23 cellular contexts compared by ENCODE assay signal in the genomic region with DNA sequence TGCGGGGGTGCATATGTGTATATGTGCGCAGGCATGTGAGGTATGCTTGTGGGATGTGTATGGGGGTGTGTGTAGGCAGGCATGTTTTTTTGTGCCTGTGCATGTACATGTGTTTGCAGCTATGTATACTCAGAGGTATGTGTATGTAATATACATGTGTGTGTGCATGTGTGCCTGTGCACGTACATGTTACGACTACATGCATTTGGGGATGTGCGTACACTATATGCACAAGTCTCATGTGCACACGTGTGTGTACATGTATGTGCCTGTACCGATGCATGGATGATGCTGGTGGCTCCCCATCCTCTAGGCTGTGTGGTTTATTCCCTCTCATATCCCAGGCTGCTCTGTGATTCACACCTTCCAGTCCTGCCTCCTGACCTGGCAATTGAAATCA.
"Had no signal": no experiment of that assay in that cellular context is flagged by ENCODE, and none has a peak within 500 bp of the region (broad histone marks: within the 10 kb centered on the region; RNA-seq: fewer than 3 reads in every experiment).

No MANE protein-coding gene starts in this region.

- H3K27me3 ChIP-seq: colonic mucosa, hepatocyte, pancreas, transverse colon had no signal

- H3K4me1 ChIP-seq: colonic mucosa, pancreas, stomach had no signal

- H3K4me3 ChIP-seq: colonic mucosa, hepatocyte, lung, pancreas, stomach, thoracic aorta, transverse colon had no signal

- H3K79me2 ChIP-seq: hepatocyte had no signal

- H3K9me3 ChIP-seq: colonic mucosa, pancreas, stomach, thoracic aorta, transverse colon had no signal

- H3K4me2 ChIP-seq: hepatocyte had no signal

- H2AFZ ChIP-seq: hepatocyte had no signal

- H3K36me3 ChIP-seq: colonic mucosa, pancreas, stomach, thoracic aorta, transverse colon had no signal

- DNase-seq: colonic mucosa; dermis blood vessel endothelial cell; effector CD4-positive, alpha-beta T cell; foreskin melanocyte; head of caudate nucleus; kidney; left colon; left ventricle myocardium superior; mesenchymal stem cell; naive B cell; nucleus accumbens; pancreas; right cardiac atrium; stimulated activated CD4-positive, alpha-beta T cell treated with anti-CD3 and anti-CD28 coated beads, Interleukin-12 subunit alpha, Interleukin-12 subunit beta, amount 100 ng/mL, for 4 hours; stimulated activated naive CD4-positive, alpha-beta T cell; stomach; substantia nigra; transverse colon had no signal

- H3K27ac ChIP-seq: colonic mucosa, hepatocyte, pancreas, stomach, thoracic aorta, transverse colon had no signal

- ATAC-seq: left ventricle myocardium superior, pancreas, right cardiac atrium had no signal

- H3K4me3 Mint-ChIP-seq: naive B cell had no signal

- H3K36me3 Mint-ChIP-seq: naive B cell had no signal

- FAIRE-seq: kidney, pancreas, small intestine had no signal

- H3K27ac Mint-ChIP-seq: naive B cell, progenitor cell of endocrine pancreas had no signal
